In the genomic region with DNA sequence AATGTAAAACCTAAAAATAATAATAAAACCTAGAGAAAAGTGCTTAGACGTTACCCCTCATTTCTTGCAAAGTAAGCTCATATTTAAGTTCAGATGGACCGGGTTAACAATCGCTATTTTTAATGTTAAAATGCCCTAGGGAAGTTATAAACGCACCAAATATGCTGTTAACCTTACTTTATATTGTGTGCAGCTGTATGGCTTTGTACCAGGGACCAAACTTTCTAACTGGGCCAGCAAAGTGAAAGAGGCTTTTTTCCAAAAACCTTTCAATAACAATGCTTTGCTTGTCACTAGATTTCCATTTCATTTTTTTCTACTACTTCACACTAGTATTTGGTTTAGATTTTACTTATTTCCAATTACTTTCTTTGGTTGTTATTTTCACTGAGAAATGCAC, we compare ENCODE assay signal across 25 cellular contexts.
"Had no signal": no experiment of that assay in that cellular context is flagged by ENCODE, and none has a peak within 500 bp of the region (broad histone marks: within the 10 kb centered on the region; RNA-seq: fewer than 3 reads in every experiment).

No MANE protein-coding gene starts in this region.

- H3K9me3 ChIP-seq: breast epithelium, colonic mucosa, esophagus muscularis mucosa, lower lobe of right lung, upper lobe of left lung had no signal

- H3K4me3 ChIP-seq: breast epithelium, colonic mucosa, dorsolateral prefrontal cortex, esophagus muscularis mucosa, lower lobe of right lung, smooth muscle cell, upper lobe of left lung had no signal

- H3K4me1 ChIP-seq: breast epithelium, colonic mucosa, esophagus muscularis mucosa, lower lobe of right lung, upper lobe of left lung had no signal

- H3K27me3 ChIP-seq: breast epithelium, colonic mucosa, dorsolateral prefrontal cortex, esophagus muscularis mucosa, foreskin keratinocyte, upper lobe of left lung had no signal

- H3K36me3 ChIP-seq: breast epithelium, colonic mucosa, esophagus muscularis mucosa, lower lobe of right lung, upper lobe of left lung had no signal

- DNase-seq: activated B cell treated with CpG ODN at 0.5 μM for 24 hours; activated CD4-positive, alpha-beta T cell treated with anti-CD3 and anti-CD28 coated beads for 36 hours; activated CD4-positive, alpha-beta T cell treated with anti-CD3 and anti-CD28 coated beads, Interleukin-2, amount 50 U/mL, for 4 hours; activated CD8-positive, alpha-beta memory T cell treated with anti-CD3 and anti-CD28 coated beads for 24 hours; activated CD8-positive, alpha-beta memory T cell treated with anti-CD3 and anti-CD28 coated beads, Interleukin-2, amount 50 U/mL, for 48 hours; activated naive CD4-positive, alpha-beta T cell treated with Interleukin-2 at 50 U/mL for 16 hours; activated naive CD8-positive, alpha-beta T cell treated with anti-CD3 and anti-CD28 coated beads for 36 hours; activated T-cell treated with anti-CD3 and anti-CD28 coated beads, Interleukin-2, amount 50 U/mL, for 4 hours; amniotic stem cell; colonic mucosa; dorsolateral prefrontal cortex; foreskin keratinocyte; kidney; lower lobe of right lung; naive thymus-derived CD4-positive, alpha-beta T cell; occipital lobe; stimulated activated CD4-positive, alpha-beta T cell treated with anti-CD3 and anti-CD28 coated beads, Interleukin-2, amount 100 ng/mL, for 48 hours; stimulated activated CD8-positive, alpha-beta memory T cell treated with anti-CD3 and anti-CD28 coated beads, Interleukin-4, amount 100 ng/mL, for 48 hours; stimulated activated naive B cell treated with anti-CD40 and anti-IgM and Interleukin-4, amounts not matched to agents 10 μg/mL and 1 μg/mL and 100 μg/mL, for 72 hours; T-helper 9 cell; upper lobe of left lung had no signal

- H3K27ac ChIP-seq: breast epithelium, colonic mucosa, dorsolateral prefrontal cortex, esophagus muscularis mucosa, foreskin keratinocyte, lower lobe of right lung, upper lobe of left lung had no signal

- ATAC-seq: activated CD4-positive, alpha-beta T cell treated with anti-CD3 and anti-CD28 coated beads for 36 hours; activated T-cell treated with anti-CD3 and anti-CD28 coated beads, Interleukin-2, amount 50 U/mL, for 4 hours; foreskin keratinocyte; lower lobe of right lung; naive thymus-derived CD4-positive, alpha-beta T cell; sciatic nerve; stimulated activated naive B cell treated with anti-CD40 and anti-IgM and Interleukin-4, amounts not matched to agents 10 μg/mL and 1 μg/mL and 100 μg/mL, for 72 hours had no signal

- H3K4me2 ChIP-seq: smooth muscle cell had no signal
